ENCODE assay signal across 11 cellular contexts in the genomic region with DNA sequence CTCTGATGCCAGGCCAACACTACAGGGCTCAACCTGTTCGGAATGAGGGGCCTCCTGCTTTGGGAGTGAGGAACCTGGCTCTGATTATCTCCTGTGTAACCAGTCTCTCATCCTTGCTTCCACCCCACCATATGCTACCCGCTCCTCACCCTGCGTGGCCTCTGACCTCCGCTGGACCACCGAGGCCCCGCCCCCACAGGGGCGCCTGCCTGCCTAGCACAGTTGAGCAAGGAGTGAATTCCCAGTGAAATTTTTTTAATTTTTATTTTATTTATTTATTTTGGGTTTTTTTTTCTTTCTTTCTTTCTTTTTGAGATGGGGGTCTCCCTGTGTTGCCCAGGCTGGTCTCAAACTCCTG. TPM values are rescaled to one million over a fixed set of nuclear protein-coding genes. Genes with fewer than 3 reads are reported as not detected.
DNase-seq lines count a peak whose midpoint lies in the region; ATAC-seq and TF ChIP-seq lines count a peak whose summit lies in the region.
"Had no signal": no experiment of that assay in that cellular context is flagged by ENCODE, and none has a peak within 500 bp of the region (broad histone marks: within the 10 kb centered on the region; RNA-seq: fewer than 3 reads in every experiment).

No MANE protein-coding gene starts in this region.

- H3K27me3 ChIP-seq in H7 (ENCODE audit: control insufficient read depth, insufficient read depth, low read length), result no peaks in the 10 kb centered on the region
- no peaks in the 10 kb centered on the region for H3K27me3 ChIP-seq in gastrocnemius medialis

- H3K27ac ChIP-seq in SK-N-MC (no peak overlapping the region), epithelial cell of prostate (peak overlapping the region; percentile 85), gastrocnemius medialis (peak overlapping the region; percentile 87 to 97 (median 96))
- H3K27ac ChIP-seq: parathyroid adenoma had no signal

- no peak for ATAC-seq in gastrocnemius medialis
- ATAC-seq in HG02798 (IDR thresholded peaks at IDR 0.05; ENCODE audit: poor library complexity, unreplicated experiment), result no peak

- H3K36me3 ChIP-seq in H7 (replicated peaks; ENCODE audit: control insufficient read depth, insufficient read depth, low read length) (no peaks in the 10 kb centered on the region), SK-N-MC (ENCODE audit: insufficient read depth, low read length) (peaks cover 7% of the 10 kb centered on the region), gastrocnemius medialis (no peaks in the 10 kb centered on the region)

- no peak for TF ChIP-seq POLR2A in gastrocnemius medialis (IDR thresholded peaks at IDR 0.05)

- no peak overlapping the region for H3K9ac ChIP-seq in SK-N-MC (ENCODE audit: insufficient read length)
- H3K9ac ChIP-seq: parathyroid adenoma had no signal

- intact Hi-C loops in gastrocnemius medialis (cut with DNase I; ENCODE audit: low total_unique reads), result loop anchor here (5.0 kb wide), 1 partner anchor 35 kb away; no protein-coding TSS in a partner anchor

- H3K4me3 ChIP-seq in H7 (ENCODE audit: insufficient read depth, low read depth, low read length) (no peak overlapping the region), SK-N-MC (peak overlapping the region; percentile 86; the same call in 1 of the 2 replicates), gastrocnemius medialis (peak overlapping the region in 1 of 4 donors; percentile 82)

- no peak for TF ChIP-seq CTCF in gastrocnemius medialis (IDR thresholded peaks at IDR 0.05 in 4 of 5, conservative IDR thresholded peaks at IDR 0.05 in 1 of 5)

- in situ Hi-C loops in gastrocnemius medialis (cut with MboI; ENCODE audit: low sequenced_read_pairs in 4 of 4), result loop anchor here in 1 of 4 donors (25.0 kb wide), 1 partner anchor 130 kb away; no protein-coding TSS in a partner anchor

- peaks cover 41 to 47% of the 10 kb centered on the region in 2 donors for H3K4me1 ChIP-seq in gastrocnemius medialis

- DNase-seq in H7 (peak; percentile 51), SK-N-MC (ENCODE audit: low read depth, low spot score) (no peak), epithelial cell of prostate (ENCODE audit: low read depth, low spot score) (no peak), gastrocnemius medialis (no peak), AML-193 (lab: John Stamatoyannopoulos, UW) (no peak), SHP77 (lab: John Stamatoyannopoulos, UW) (no peak)
- DNase-seq in stimulated activated CD4-positive, alpha-beta T cell treated with anti-CD3 and anti-CD28 coated beads, Interleukin-2, amount 100 ng/mL, for 48 hours, result no peak
- DNase-seq: NCI-H1930, SIG-M5 had no signal

- H3K9me3 ChIP-seq in SK-N-MC (ENCODE audit: low read depth, low read length) (no peaks in the 10 kb centered on the region), gastrocnemius medialis (no peaks in the 10 kb centered on the region)

RNA-seq across cellular contexts. Expression of gene GNB1, which starts 1.9 kb away (rescaled TPM):
- total RNA-seq in H7 (2014; rRNA removed; shearing (Covaris generic)), result 135 and 159 TPM in 2 replicates
- total RNA-seq in gastrocnemius medialis, result 10 to 100 TPM; 29.9 to 44.1 (median 37.2) TPM

RNA-seq across cellular contexts. Expression of gene CALML6, which starts 22.3 kb away (rescaled TPM):
- 1.6 and 3.7 TPM in 2 replicates for total RNA-seq in H7 (2014; rRNA removed; shearing (Covaris generic))
- total RNA-seq in gastrocnemius medialis, result 1 to 10 TPM in 2 of 4 donors, not detected in 2; 4.8 to 7.0 TPM

RNA-seq across cellular contexts. Expression of gene TMEM52, which starts 26.3 kb away (rescaled TPM):
- 24.1 and 29.4 TPM in 2 replicates for total RNA-seq in H7 (2014; rRNA removed; shearing (Covaris generic))
- 100 to 1,000 TPM in 1 of 4 donors, 10 to 100 TPM in 3; 43.3 to 155 (median 67.2) TPM for total RNA-seq in gastrocnemius medialis
